In the genomic region with DNA sequence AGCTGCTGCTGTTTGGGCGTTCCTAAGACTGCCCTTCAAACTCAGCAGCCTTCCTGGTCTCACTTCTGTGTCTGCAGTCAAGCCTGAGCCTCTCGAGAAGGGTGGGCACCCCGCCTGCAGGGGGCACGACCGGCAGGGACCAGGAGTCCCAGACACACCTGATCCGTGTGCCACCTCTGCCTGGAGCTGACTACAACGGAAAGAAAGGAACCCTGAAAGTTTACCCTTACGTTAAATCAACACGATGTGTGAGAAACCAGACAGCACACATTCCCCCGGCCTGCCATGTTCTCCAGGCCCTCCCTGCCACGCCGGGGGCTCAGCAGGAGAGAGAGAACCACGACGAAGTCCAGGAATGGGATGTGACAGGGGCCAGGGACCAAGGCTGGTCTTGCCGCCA, we compare ENCODE assay signal across 20 cellular contexts. TPM values are rescaled to one million over a fixed set of nuclear protein-coding genes. Genes with fewer than 3 reads are reported as not detected.
DNase-seq lines count a peak whose midpoint lies in the region; FAIRE-seq and TF ChIP-seq lines count a peak whose summit lies in the region.
"Had no signal": no experiment of that assay in that cellular context is flagged by ENCODE, and none has a peak within 500 bp of the region (broad histone marks: within the 10 kb centered on the region; RNA-seq: fewer than 3 reads in every experiment).

No MANE protein-coding gene starts in this region.

- H3K27me3 ChIP-seq in BLaER1 treated with 17β-estradiol and CSF1 and Interleukin-3, amounts not matched to agents 10 nM and 100 nM = no peaks in the 10 kb centered on the region

- H3K4me1 Mint-ChIP-seq in neural crest cell = peaks cover 6% of the 10 kb centered on the region

- H3K36me3 ChIP-seq in BLaER1 treated with 17β-estradiol and CSF1 and Interleukin-3, amounts not matched to agents 10 nM and 100 nM = peaks cover 76 to 84% (median 81%) of the 10 kb centered on the region in 11 experiments

- no peak for TF ChIP-seq CTCF in RWPE1 (conservative IDR thresholded peaks at IDR 0.05; ENCODE audit: low read depth)
- TF ChIP-seq CTCF in neural crest cell (conservative IDR thresholded peaks at IDR 0.05) = no peak

- CTCF ChIA-PET in RWPE1 (lab: Yijun Ruan, JAX) = no interaction called here

- no peak overlapping the region for H3K27ac ChIP-seq in BLaER1 treated with 17β-estradiol and CSF1 and Interleukin-3, amounts not matched to agents 10 nM and 100 nM
- peak overlapping the region; percentile 88 for H3K27ac ChIP-seq in RWPE1
- H3K27ac ChIP-seq: C4-2B had no signal

- H3K4me2 ChIP-seq in BLaER1 treated with 17β-estradiol and CSF1 and Interleukin-3, amounts not matched to agents 10 nM and 100 nM = no peak overlapping the region
- H3K4me2 ChIP-seq: GM23338 had no signal

- no peak overlapping the region for H3K4me3 ChIP-seq in BLaER1 treated with 17β-estradiol and CSF1 and Interleukin-3, amounts not matched to agents 10 nM and 100 nM
- H3K4me3 ChIP-seq: GM23338 had no signal

- no peak overlapping the region for H3K4me3 Mint-ChIP-seq in neural crest cell
- H3K4me3 Mint-ChIP-seq: CD4-positive, alpha-beta memory T cell; GM23338; H9 had no signal

- peaks cover 16 to 35% (median 25%) of the 10 kb centered on the region in 10 experiments for H3K4me1 ChIP-seq in BLaER1 treated with 17β-estradiol and CSF1 and Interleukin-3, amounts not matched to agents 10 nM and 100 nM

- peak; percentile 97 for FAIRE-seq in urothelium cell line (lab: Jason Lieb, UNC)
- FAIRE-seq: D721Med, G401.6, GM12891, HepG2 had no signal

- no peaks in the 10 kb centered on the region for H3K9me3 ChIP-seq in BLaER1 treated with 17β-estradiol and CSF1 and Interleukin-3, amounts not matched to agents 10 nM and 100 nM (replicated peaks in 1 of 11)

- H3K9me3 Mint-ChIP-seq in neural crest cell = no peaks in the 10 kb centered on the region
- H3K9me3 Mint-ChIP-seq: CD4-positive, alpha-beta memory T cell; GM23338; H9 had no signal

- peak overlapping the region in 6 of 11 experiments; percentile 15 to 46 (median 34); a peak in 8 of 22 replicates for H3K9ac ChIP-seq in BLaER1 treated with 17β-estradiol and CSF1 and Interleukin-3, amounts not matched to agents 10 nM and 100 nM

- DNase-seq in RWPE1 (ENCODE audit: low spot score) (no peak), neural crest cell (ENCODE audit: low read depth, low spot score) (no peak), urothelium cell line (ENCODE audit: low spot score) (no peak), NCI-H748 (lab: John Stamatoyannopoulos, UW; ENCODE audit: unreplicated experiment) (no peak), GM19240 (ENCODE audit: insufficient read length, low spot score) (no peak), COLO668 (lab: John Stamatoyannopoulos, UW; ENCODE audit: unreplicated experiment) (no peak)
- DNase-seq: ACHN; CD4-positive, alpha-beta memory T cell; COR-L47; DMS153; DMS79 treated with DMSO at 0.1 percent for 48 hours; EL; H9 had no signal

- peak overlapping the region; percentile 86 for H3K27ac Mint-ChIP-seq in neural crest cell (ENCODE audit: unreplicated experiment)
- H3K27ac Mint-ChIP-seq: CD4-positive, alpha-beta memory T cell; GM23338 had no signal

- POLR2A ChIA-PET in RWPE1 (lab: Yijun Ruan, JAX; ENCODE audit: low non-redundant PET) = no interaction called here

- peaks cover 10% of the 10 kb centered on the region for H3K36me3 Mint-ChIP-seq in neural crest cell (ENCODE audit: low read depth)

- peaks cover 10 to 96% (median 91%) of the 10 kb centered on the region in 11 experiments; a peak in 20 of 22 replicates for H4K20me1 ChIP-seq in BLaER1 treated with 17β-estradiol and CSF1 and Interleukin-3, amounts not matched to agents 10 nM and 100 nM

- H3K27me3 Mint-ChIP-seq in neural crest cell (ENCODE audit: low read depth) = no peaks in the 10 kb centered on the region
- H3K27me3 Mint-ChIP-seq: CD4-positive, alpha-beta memory T cell had no signal

RNA-seq across cellular contexts. Expression of a gene that starts 5.0 kb away (rescaled TPM):
- 49.7 and 53.8 TPM in 2 replicates for total RNA-seq in neural crest cell

RNA-seq across cellular contexts. Expression of a gene that starts 14.3 kb away (rescaled TPM):
- total RNA-seq in neural crest cell = 45.1 and 48.5 TPM in 2 replicates

RNA-seq across cellular contexts. Expression of a gene that starts 14.3 kb away (rescaled TPM):
- 54.9 and 60.2 TPM in 2 replicates for total RNA-seq in neural crest cell
